Comparison of ENCODE assay signal across 19 cellular contexts in genomic region chr5:131067596-131067995, GRCh38.
DNase-seq lines count a peak whose midpoint lies in the region; ATAC-seq, FAIRE-seq and TF ChIP-seq lines count a peak whose summit lies in the region.
"Had no signal": no experiment of that assay in that cellular context is flagged by ENCODE, and none has a peak within 500 bp of the region (broad histone marks: within the 10 kb centered on the region; RNA-seq: fewer than 3 reads in every experiment).

No MANE protein-coding gene starts in this region.

- H3K36me3 ChIP-seq in CD8-positive, alpha-beta memory T cell (ENCODE audit: insufficient read depth, low read length) = no peaks in the 10 kb centered on the region
- H3K36me3 ChIP-seq: lower lobe of right lung had no signal

- H3K4me1 Mint-ChIP-seq in activated CD4-positive, alpha-beta T cell treated with anti-CD3 and anti-CD28 coated beads, Interleukin-2, amount 10 ng/mL, durations not matched to agents 7 days and 5 days = peaks cover 58% of the 10 kb centered on the region
- H3K4me1 Mint-ChIP-seq in CD8-positive, alpha-beta memory T cell = peaks cover 56 to 64% (median 62%) of the 10 kb centered on the region in 3 donors
- peaks cover 54% of the 10 kb centered on the region for H3K4me1 Mint-ChIP-seq in central memory CD8-positive, alpha-beta T cell

- no peak for FAIRE-seq in H54 (lab: Jason Lieb, UNC)
- FAIRE-seq: A204.1, K562 had no signal

- intact Hi-C loops in posterior vena cava (cut with DNase I) = no loop called here

- H3K9me3 Mint-ChIP-seq in activated CD4-positive, alpha-beta T cell treated with anti-CD3 and anti-CD28 coated beads, Interleukin-2, amount 10 ng/mL, durations not matched to agents 7 days and 5 days = peaks cover 32% of the 10 kb centered on the region
- peaks cover 2 to 16% (median 13%) of the 10 kb centered on the region in 5 donors for H3K9me3 Mint-ChIP-seq in CD8-positive, alpha-beta memory T cell
- H3K9me3 Mint-ChIP-seq in central memory CD8-positive, alpha-beta T cell = peaks cover 6% of the 10 kb centered on the region

- no peak overlapping the region for H3K4me3 ChIP-seq in CD8-positive, alpha-beta memory T cell (ENCODE audit: low read length)
- H3K4me3 ChIP-seq: GM23248, K562, lower lobe of right lung had no signal

- DNase-seq in activated CD4-positive, alpha-beta T cell treated with anti-CD3 and anti-CD28 coated beads, Interleukin-2, amount 10 ng/mL, durations not matched to agents 7 days and 5 days = no peak
- DNase-seq in activated CD4-positive, alpha-beta T cell treated with anti-CD3 and anti-CD28 coated beads for 48 hours = no peak
- no peak for DNase-seq in CD8-positive, alpha-beta memory T cell
- DNase-seq in SIG-M5 (lab: John Stamatoyannopoulos, UW) = peak; percentile 49
- no peak for DNase-seq in central memory CD8-positive, alpha-beta T cell (ENCODE audit: low spot score in 2 of 2)
- no peak for DNase-seq in posterior vena cava (ENCODE audit: low spot score)
- DNase-seq in H54 (ENCODE audit: insufficient read length, low spot score) = no peak
- no peak for DNase-seq in DMS79 (lab: John Stamatoyannopoulos, UW)
- DNase-seq: activated effector memory CD4-positive, alpha-beta T cell treated with Interleukin-2 at 50 U/mL for 16 hours; erythroblast; GDM1; GM23248; lower lobe of right lung; naive B cell; NCI-H1417; NCI-H2171 treated with DMSO at 0.1 percent for 48 hours; NCI-H82 had no signal

- H3K4me3 Mint-ChIP-seq in activated CD4-positive, alpha-beta T cell treated with anti-CD3 and anti-CD28 coated beads, Interleukin-2, amount 10 ng/mL, durations not matched to agents 7 days and 5 days = no peak overlapping the region
- no peak overlapping the region for H3K4me3 Mint-ChIP-seq in CD8-positive, alpha-beta memory T cell
- no peak overlapping the region for H3K4me3 Mint-ChIP-seq in central memory CD8-positive, alpha-beta T cell

- no peaks in the 10 kb centered on the region for H3K9me3 ChIP-seq in CD8-positive, alpha-beta memory T cell (ENCODE audit: low read length)

- no peaks in the 10 kb centered on the region for H3K27me3 Mint-ChIP-seq in activated CD4-positive, alpha-beta T cell treated with anti-CD3 and anti-CD28 coated beads, Interleukin-2, amount 10 ng/mL, durations not matched to agents 7 days and 5 days
- no peaks in the 10 kb centered on the region for H3K27me3 Mint-ChIP-seq in CD8-positive, alpha-beta memory T cell
- no peaks in the 10 kb centered on the region for H3K27me3 Mint-ChIP-seq in central memory CD8-positive, alpha-beta T cell
- H3K27me3 Mint-ChIP-seq: naive B cell had no signal

- no peaks in the 10 kb centered on the region for H3K27me3 ChIP-seq in CD8-positive, alpha-beta memory T cell (ENCODE audit: insufficient read depth, low read length, poor library complexity, severe bottlenecking)

- H3K36me3 Mint-ChIP-seq in activated CD4-positive, alpha-beta T cell treated with anti-CD3 and anti-CD28 coated beads, Interleukin-2, amount 10 ng/mL, durations not matched to agents 7 days and 5 days (ENCODE audit: low read depth) = peaks cover 35% of the 10 kb centered on the region
- H3K36me3 Mint-ChIP-seq in CD8-positive, alpha-beta memory T cell = peaks cover 0 to 19% (median 4%) of the 10 kb centered on the region in 3 donors
- H3K36me3 Mint-ChIP-seq in central memory CD8-positive, alpha-beta T cell (ENCODE audit: insufficient read depth) = peaks cover 7% of the 10 kb centered on the region

- H3K4me1 ChIP-seq in CD8-positive, alpha-beta memory T cell (ENCODE audit: insufficient read depth, low read length) = peaks cover 40% of the 10 kb centered on the region
- H3K4me1 ChIP-seq: lower lobe of right lung had no signal

- no peak overlapping the region for H3K27ac ChIP-seq in CD8-positive, alpha-beta memory T cell (ENCODE audit: low read depth, low read length)
- H3K27ac ChIP-seq: GM23248, lower lobe of right lung had no signal

- CTCF ChIA-PET in activated CD4-positive, alpha-beta T cell treated with anti-CD3 and anti-CD28 coated beads, Interleukin-2, amount 10 ng/mL, durations not matched to agents 7 days and 5 days (lab: Charles Lee) = interaction anchor here (1.0 kb wide), 1 partner anchor 14 kb away, joined by 3 read pairs; no protein-coding TSS in a partner anchor
- CTCF ChIA-PET in CD8-positive, alpha-beta memory T cell (lab: Charles Lee) = interaction anchor here (1.0 to 1.6 kb wide), 2 partner anchors 14 to 196 kb away, joined by 3 to 6 read pairs; no protein-coding TSS in a partner anchor

- H3K27ac Mint-ChIP-seq in activated CD4-positive, alpha-beta T cell treated with anti-CD3 and anti-CD28 coated beads, Interleukin-2, amount 10 ng/mL, durations not matched to agents 7 days and 5 days = peak overlapping the region; percentile 68
- H3K27ac Mint-ChIP-seq in CD8-positive, alpha-beta memory T cell = peak overlapping the region in 6 of 8 donors; percentile 13 to 87 (median 67)
- peak overlapping the region; percentile 78 for H3K27ac Mint-ChIP-seq in central memory CD8-positive, alpha-beta T cell (ENCODE audit: low read depth)

- TF ChIP-seq POLR2A in H54 (IDR thresholded peaks at IDR 0.05; ENCODE audit: low read depth, low read length) = no peak

- POLR2A ChIA-PET in activated CD4-positive, alpha-beta T cell treated with anti-CD3 and anti-CD28 coated beads, Interleukin-2, amount 10 ng/mL, durations not matched to agents 7 days and 5 days (lab: Charles Lee) = interaction anchor here (0.5 kb wide), 1 partner anchor 206 kb away, joined by 5 read pairs; no protein-coding TSS in a partner anchor
- POLR2A ChIA-PET in CD8-positive, alpha-beta memory T cell (lab: Charles Lee) = no interaction called here

- no peak for ATAC-seq in central memory CD8-positive, alpha-beta T cell (replicated peaks; ENCODE audit: extremely low read depth, poor library complexity, severe bottlenecking)
- ATAC-seq: K562 had no signal
